1 cellular context compared by ENCODE assay signal in genomic region chr14:89232366-89233070, GRCh38.
TF ChIP-seq lines count a peak whose summit lies in the region.

No MANE protein-coding gene starts in this region.

TF ChIP-seq in HepG2, 621 proteins besides CTCF, POLR2A, EP300 and RAD21 (continued from another document and continues in another):
- TF ChIP-seq ZBTB49 (CRISPR knock-in tag; IDR thresholded peaks at IDR 0.05; ENCODE audit: borderline replicate concordance) (no peak), PHF20 (CRISPR knock-in tag; IDR thresholded peaks at IDR 0.05) (no peak), TEAD2 (CRISPR knock-in tag; IDR thresholded peaks at IDR 0.05) (no peak), ZNF83 (CRISPR knock-in tag; IDR thresholded peaks at IDR 0.05; ENCODE audit: borderline replicate concordance) (no peak), ZNF235 (CRISPR knock-in tag; IDR thresholded peaks at IDR 0.05; ENCODE audit: borderline replicate concordance) (no peak), ZSCAN5A (CRISPR knock-in tag; IDR thresholded peaks at IDR 0.05; ENCODE audit: borderline replicate concordance) (0 out of 2 replicates have a peak, but pooled peaks have one; percentile 19), ZKSCAN8 (CRISPR knock-in tag; IDR thresholded peaks at IDR 0.05; ENCODE audit: borderline replicate concordance) (peak; percentile 33; the same call in 1 of the 2 replicates), REL (CRISPR knock-in tag; conservative IDR thresholded peaks at IDR 0.05) (no peak), NFE2L2 (IDR thresholded peaks at IDR 0.05; ENCODE audit: low read length) (no peak), MLLT10 (CRISPR knock-in tag; IDR thresholded peaks at IDR 0.05) (no peak), IRF9 (CRISPR knock-in tag; IDR thresholded peaks at IDR 0.05; ENCODE audit: borderline replicate concordance) (no peak), ZNF547 (CRISPR knock-in tag; IDR thresholded peaks at IDR 0.05) (no peak), HES4 (CRISPR knock-in tag; IDR thresholded peaks at IDR 0.05; ENCODE audit: borderline replicate concordance) (no peak), ZNF646 (CRISPR knock-in tag; IDR thresholded peaks at IDR 0.05) (no peak; the same call in 1 of the 2 replicates), ZNF720 (CRISPR knock-in tag; IDR thresholded peaks at IDR 0.05) (no peak), CERS6 (CRISPR knock-in tag; IDR thresholded peaks at IDR 0.05) (no peak), GFI1 (CRISPR knock-in tag; IDR thresholded peaks at IDR 0.05; ENCODE audit: borderline replicate concordance) (no peak; the same call in 1 of the 2 replicates), ZBTB40 (IDR thresholded peaks at IDR 0.05) (no peak), ZBTB40 (CRISPR knock-in tag; IDR thresholded peaks at IDR 0.05) (peak; percentile 38; the same call in 1 of the 2 replicates), ZNF280B (CRISPR knock-in tag; IDR thresholded peaks at IDR 0.05; ENCODE audit: borderline replicate concordance) (no peak), HOMEZ (CRISPR knock-in tag; IDR thresholded peaks at IDR 0.05; ENCODE audit: low read depth) (peak; percentile 86; the same call in 1 of the 2 replicates), CHCHD3 (CRISPR knock-in tag; IDR thresholded peaks at IDR 0.05) (no peak), AKAP8 (CRISPR knock-in tag; IDR thresholded peaks at IDR 0.05) (no peak), ZSCAN12 (CRISPR knock-in tag; IDR thresholded peaks at IDR 0.05) (peak; percentile 64; the same call in 1 of the 2 replicates), HBP1 (CRISPR knock-in tag; IDR thresholded peaks at IDR 0.05; ENCODE audit: low read depth) (no peak)
